In the genomic region with DNA sequence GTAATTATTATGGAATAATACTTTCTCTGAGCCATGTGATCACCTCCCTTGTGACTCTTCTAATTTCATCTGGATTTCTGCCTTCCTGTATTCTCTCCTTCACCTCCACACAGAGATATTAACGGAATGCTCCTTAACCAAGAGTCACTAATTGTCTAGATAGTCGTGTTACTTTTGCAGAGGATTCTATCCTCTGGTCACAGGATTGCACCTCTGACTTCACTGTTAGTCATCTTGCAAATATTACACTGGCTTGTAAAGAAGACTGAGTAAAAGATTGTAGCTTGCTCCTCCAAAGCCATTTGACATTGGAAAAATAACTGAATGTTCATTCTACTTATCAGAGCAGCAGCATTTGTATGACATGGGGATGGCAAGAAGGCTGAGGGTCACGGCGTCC, we compare ENCODE assay signal across 32 cellular contexts.
DNase-seq lines count a peak whose midpoint lies in the region; ATAC-seq and TF ChIP-seq lines count a peak whose summit lies in the region.
"Had no signal": no experiment of that assay in that cellular context is flagged by ENCODE, and none has a peak within 500 bp of the region (broad histone marks: within the 10 kb centered on the region; RNA-seq: fewer than 3 reads in every experiment).

No MANE protein-coding gene starts in this region.

- no peaks in the 10 kb centered on the region for H3K27me3 ChIP-seq in foreskin keratinocyte
- H3K27me3 ChIP-seq: body of pancreas, suprapubic skin, upper lobe of right lung had no signal

- H3K36me3 Mint-ChIP-seq in HFFc6 (ENCODE audit: low read depth), result no peaks in the 10 kb centered on the region
- H3K36me3 Mint-ChIP-seq: activated CD8-positive, alpha-beta memory T cell treated with anti-CD3 and anti-CD28 coated beads, Interleukin-2, amount 10 ng/mL, durations not matched to agents 7 days and 5 days; CD8-positive, alpha-beta T cell had no signal

- peak; percentile 2 for DNase-seq in A172 (ENCODE audit: low spot score)
- DNase-seq in HFFc6, result peak; percentile 55
- DNase-seq in amniotic epithelial cell (ENCODE audit: low read depth), result peak; percentile 19
- peak; percentile 24 to 46 for DNase-seq in foreskin keratinocyte
- no peak for DNase-seq in foreskin melanocyte
- no peak for DNase-seq in activated naive CD4-positive, alpha-beta T cell (lab: John Stamatoyannopoulos, UW)
- DNase-seq: 8988T; activated CD4-positive, alpha-beta T cell treated with anti-CD3 and anti-CD28 coated beads, Interleukin-2, amount 50 U/mL, for 4 hours; activated CD8-positive, alpha-beta memory T cell treated with anti-CD3 and anti-CD28 coated beads, Interleukin-2, amount 10 ng/mL, durations not matched to agents 7 days and 5 days; activated gamma-delta T cell treated with Interleukin-2 at 50 U/mL for 16 hours; activated T-cell treated with anti-CD3 and anti-CD28 coated beads, Interleukin-2, amount 50 U/mL, for 48 hours; body of pancreas; CD8-positive, alpha-beta T cell; glutamatergic neuron; H9; Kasumi-1; left ventricle myocardium inferior; NCI-H146; NCI-H2107; NCI-H345; NCI-H748 treated with DMSO at 0.1 percent for 48 hours; RPMI8226; stimulated activated naive CD4-positive, alpha-beta T cell treated with Interleukin-2 at 50 U/mL for 16 hours; upper lobe of right lung had no signal

- ATAC-seq in foreskin keratinocyte (peak; percentile 86), GM19324 (IDR thresholded peaks at IDR 0.05; ENCODE audit: low FRiP score, unreplicated experiment) (no peak), HG03342 (IDR thresholded peaks at IDR 0.05; ENCODE audit: unreplicated experiment) (no peak)
- ATAC-seq: activated CD8-positive, alpha-beta memory T cell treated with anti-CD3 and anti-CD28 coated beads, Interleukin-2, amount 10 ng/mL, durations not matched to agents 7 days and 5 days; body of pancreas; CD8-positive, alpha-beta T cell; HepG2; upper lobe of right lung had no signal

- no peak overlapping the region for H3K27ac ChIP-seq in foreskin keratinocyte
- H3K27ac ChIP-seq: body of pancreas, left ventricle myocardium inferior, parathyroid adenoma, skin epidermis, suprapubic skin, upper lobe of right lung had no signal

- H3K4me1 ChIP-seq in foreskin keratinocyte, result no peaks in the 10 kb centered on the region
- H3K4me1 ChIP-seq: body of pancreas, left ventricle myocardium inferior, parathyroid adenoma, suprapubic skin, upper lobe of right lung had no signal

- no peak for TF ChIP-seq CTCF in HFFc6 (IDR thresholded peaks at IDR 0.05)
- TF ChIP-seq CTCF in foreskin keratinocyte (conservative IDR thresholded peaks at IDR 0.05), result no peak

- H3K4me1 Mint-ChIP-seq in HFFc6 (ENCODE audit: low read depth), result peaks cover 22% of the 10 kb centered on the region
- H3K4me1 Mint-ChIP-seq: activated CD8-positive, alpha-beta memory T cell treated with anti-CD3 and anti-CD28 coated beads, Interleukin-2, amount 10 ng/mL, durations not matched to agents 7 days and 5 days; B cell had no signal

- H3K9me3 Mint-ChIP-seq in HFFc6, result no peaks in the 10 kb centered on the region
- H3K9me3 Mint-ChIP-seq: CD8-positive, alpha-beta T cell; T-helper 1 cell treated with Interleukin-12 subunit alpha and Interleukin-12 subunit beta and Interleukin-4 antibody, amounts not matched to agents 30 μg/mL and 1 μg/mL, for 36 hours had no signal

- no peak overlapping the region for H3K4me3 Mint-ChIP-seq in HFFc6
- H3K4me3 Mint-ChIP-seq: activated CD8-positive, alpha-beta memory T cell treated with anti-CD3 and anti-CD28 coated beads, Interleukin-2, amount 10 ng/mL, durations not matched to agents 7 days and 5 days; B cell; CD8-positive, alpha-beta T cell; H9; T-helper 1 cell treated with Interleukin-12 subunit alpha and Interleukin-12 subunit beta and Interleukin-4 antibody, amounts not matched to agents 30 μg/mL and 1 μg/mL, for 36 hours had no signal

- H3K27me3 Mint-ChIP-seq in HFFc6 (ENCODE audit: insufficient read depth), result no peaks in the 10 kb centered on the region; the same call in 1 of the 2 replicates
- H3K27me3 Mint-ChIP-seq: activated CD8-positive, alpha-beta memory T cell treated with anti-CD3 and anti-CD28 coated beads, Interleukin-2, amount 10 ng/mL, durations not matched to agents 7 days and 5 days; B cell had no signal

- H3K27ac Mint-ChIP-seq in HFFc6, result peak overlapping the region; percentile 71; the same call in 1 of the 2 replicates
- H3K27ac Mint-ChIP-seq: activated CD8-positive, alpha-beta memory T cell treated with anti-CD3 and anti-CD28 coated beads, Interleukin-2, amount 10 ng/mL, durations not matched to agents 7 days and 5 days; B cell; CD8-positive, alpha-beta T cell; T-helper 1 cell treated with Interleukin-12 subunit alpha and Interleukin-12 subunit beta and Interleukin-4 antibody, amounts not matched to agents 30 μg/mL and 1 μg/mL, for 36 hours had no signal

Comparison
In these comparisons a context has a peak if more than half of its experiments do, and no peak if none do; other contexts are left out.
1. DNase-seq: peak in A172 (single experiment), HFFc6 (single experiment), amniotic epithelial cell (single experiment) and foreskin keratinocyte (2 of 2); none in foreskin melanocyte (single experiment) and activated naive CD4-positive, alpha-beta T cell (0 of 4).